17 cellular contexts compared by ENCODE assay signal in the genomic region with DNA sequence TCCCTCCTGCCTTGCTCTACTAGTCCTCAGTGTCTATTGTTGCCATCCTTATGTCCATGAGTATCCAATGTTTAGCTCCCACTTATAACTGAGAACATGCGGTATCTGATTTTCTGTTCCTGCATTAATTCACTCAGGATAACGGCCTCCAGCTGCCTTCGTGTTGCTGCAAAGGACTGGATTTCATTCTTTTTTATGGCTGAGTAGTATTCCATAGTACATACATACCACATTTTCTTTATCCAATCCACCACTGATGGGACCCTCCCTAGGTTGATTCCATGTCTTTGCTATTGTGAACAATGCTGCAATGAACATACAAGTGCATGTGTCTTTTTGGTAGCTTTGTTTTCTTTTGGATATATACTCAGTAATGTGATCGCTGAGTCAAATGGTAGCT.
"Had no signal": no experiment of that assay in that cellular context is flagged by ENCODE, and none has a peak within 500 bp of the region (broad histone marks: within the 10 kb centered on the region; RNA-seq: fewer than 3 reads in every experiment).

No MANE protein-coding gene starts in this region.

- H3K27me3 Mint-ChIP-seq: activated B cell treated with CpG ODN at 0.5 μM for 24 hours; central memory CD8-positive, alpha-beta T cell; stimulated activated naive CD8-positive, alpha-beta T cell treated with anti-CD3 and anti-CD28 coated beads, Interleukin-15, amount 100 ng/mL, for 72 hours had no signal

- H3K27me3 ChIP-seq: right atrium auricular region, suprapubic skin, transverse colon, vagina had no signal

- H3K4me3 Mint-ChIP-seq: activated B cell treated with CpG ODN at 0.5 μM for 24 hours; central memory CD8-positive, alpha-beta T cell; neural crest cell had no signal

- H3K4me3 ChIP-seq: left ventricle myocardium inferior, prostate gland, right atrium auricular region, suprapubic skin, transverse colon, vagina had no signal

- DNase-seq: activated B cell treated with CpG ODN at 0.5 μM for 24 hours; activated effector memory CD4-positive, alpha-beta T cell treated with anti-CD3 and anti-CD28 coated beads, Interleukin-2, amount 50 U/mL, for 16 hours; activated T-cell treated with anti-CD3 and anti-CD28 coated beads, Interleukin-2, amount 50 U/mL, for 48 hours; aorta; cortex of kidney; head of caudate nucleus; left ventricle myocardium inferior; mammary epithelial cell; midbrain; stimulated activated naive CD8-positive, alpha-beta T cell treated with anti-CD3 and anti-CD28 coated beads, Interleukin-15, amount 100 ng/mL, for 72 hours; transverse colon had no signal

- H3K27ac ChIP-seq: left ventricle myocardium inferior, right atrium auricular region, suprapubic skin, transverse colon, vagina had no signal

- H3K9me3 ChIP-seq: left ventricle myocardium inferior, prostate gland, right atrium auricular region, suprapubic skin, transverse colon, vagina had no signal

- H3K36me3 ChIP-seq: prostate gland had no signal

- H3K4me1 ChIP-seq: prostate gland, right atrium auricular region, suprapubic skin had no signal

- H3K9me3 Mint-ChIP-seq: activated B cell treated with CpG ODN at 0.5 μM for 24 hours; central memory CD8-positive, alpha-beta T cell; neural crest cell had no signal

- H3K27ac Mint-ChIP-seq: activated B cell treated with CpG ODN at 0.5 μM for 24 hours had no signal
